ENCODE assay signal across 2 cellular contexts in genomic region chr9:34647651-34648050, GRCh38.
TF ChIP-seq lines count a peak whose summit lies in the region.

No MANE protein-coding gene starts in this region.

TF ChIP-seq in endothelial cell of umbilical vein, 7 proteins besides CTCF, POLR2A, EP300 and RAD21:
- TF ChIP-seq JUN (IDR thresholded peaks at IDR 0.05; ENCODE audit: borderline replicate concordance, insufficient read depth, insufficient read length, low read depth) (no peak), GATA2 (IDR thresholded peaks at IDR 0.05; ENCODE audit: insufficient read depth, insufficient read length, low read depth, low read length) (no peak), POLR2AphosphoS5 (IDR thresholded peaks at IDR 0.05; ENCODE audit: insufficient read depth, low read depth, low read length) (no peak), FOS (IDR thresholded peaks at IDR 0.05; ENCODE audit: borderline replicate concordance, insufficient read depth, low read length) (no peak), MAX (IDR thresholded peaks at IDR 0.05; ENCODE audit: insufficient read depth, insufficient read length) (no peak), EZH2 (IDR thresholded peaks at IDR 0.05; ENCODE audit: borderline replicate concordance, low read depth, low read length, severe bottlenecking) (no peak), MYC (IDR thresholded peaks at IDR 0.05; ENCODE audit: low read depth, low read length) (no peak)
TF ChIP-seq in endothelial cell of umbilical vein: peak in this region for 0.

TF ChIP-seq in HEK293T, 16 proteins besides CTCF, POLR2A, EP300 and RAD21:
- TF ChIP-seq CTBP1 (IDR thresholded peaks at IDR 0.05; ENCODE audit: borderline replicate concordance) (no peak), ELF4 (IDR thresholded peaks at IDR 0.05) (no peak), FOXA1 (IDR thresholded peaks at IDR 0.05) (no peak), FOXM1 (IDR thresholded peaks at IDR 0.05; ENCODE audit: borderline replicate concordance) (no peak), ZNF384 (IDR thresholded peaks at IDR 0.05) (no peak), NFRKB (IDR thresholded peaks at IDR 0.05) (no peak), HDGF (IDR thresholded peaks at IDR 0.05; ENCODE audit: borderline replicate concordance) (no peak), LEF1 (IDR thresholded peaks at IDR 0.05; ENCODE audit: borderline replicate concordance) (no peak), TARDBP (IDR thresholded peaks at IDR 0.05) (no peak)
